Comparison of ENCODE assay signal across 35 cellular contexts in genomic region chr2:145028055-145028630, GRCh38.
A peak's percentile ranks its signal among the peaks of the same experiment; 100 is the strongest.
DNase-seq lines count a peak whose midpoint lies in the region; ATAC-seq, FAIRE-seq and TF ChIP-seq lines count a peak whose summit lies in the region.
"Had no signal": no experiment of that assay in that cellular context is flagged by ENCODE, and none has a peak within 500 bp of the region (broad histone marks: within the 10 kb centered on the region; RNA-seq: fewer than 3 reads in every experiment).

No MANE protein-coding gene starts in this region.

- H3K4me3 ChIP-seq in HEK293 (ENCODE audit: low read depth, low read length) = no peak overlapping the region
- H3K4me3 ChIP-seq: BLaER1 treated with 17β-estradiol and CSF1 and Interleukin-3, amounts not matched to agents 10 nM and 100 nM; GM23338; heart left ventricle; PC-9; psoas muscle; sigmoid colon; upper lobe of right lung had no signal

- ATAC-seq in CD4-positive, alpha-beta T cell (ENCODE audit: poor library complexity) = no peak
- ATAC-seq: activated CD8-positive, alpha-beta T cell treated with anti-CD3 and anti-CD28 coated beads for 36 hours; GM23338; heart left ventricle; psoas muscle; stimulated activated naive B cell treated with anti-CD40 and anti-IgM and Interleukin-4, amounts not matched to agents 10 μg/mL and 1 μg/mL and 100 μg/mL, for 72 hours; upper lobe of right lung had no signal

- DNase-seq in NCI-H1417 treated with DMSO at 0.1 percent for 48 hours (lab: John Stamatoyannopoulos, UW) = peak; percentile 18
- no peak for DNase-seq in chondrocyte (ENCODE audit: low spot score)
- no peak for DNase-seq in osteocyte (ENCODE audit: extremely low spot score, unreplicated experiment)
- no peak for DNase-seq in CD4-positive, alpha-beta T cell
- DNase-seq in stimulated activated CD4-positive, alpha-beta T cell treated with anti-CD3 and anti-CD28 coated beads, Interleukin-4, amount 100 ng/mL, for 4 hours = no peak
- no peak for DNase-seq in urothelium cell line (ENCODE audit: low spot score)
- no peak for DNase-seq in cerebellar cortex (ENCODE audit: low spot score)
- DNase-seq: activated CD8-positive, alpha-beta memory T cell treated with anti-CD3 and anti-CD28 coated beads, Interleukin-2, amount 50 U/mL, for 48 hours; activated CD8-positive, alpha-beta T cell treated with anti-CD3 and anti-CD28 coated beads for 36 hours; activated naive CD4-positive, alpha-beta T cell treated with Interleukin-2 at 50 U/mL for 16 hours; caudate nucleus; COR-L47; endodermal cell; foreskin melanocyte; GF-D8; heart left ventricle; HFFc6; midbrain; naive B cell; NCI-H1092 treated with DMSO at 0.1 percent for 48 hours; NCI-H2171; PC-9; psoas muscle; Right ventricle myocardium superior; sigmoid colon; stimulated activated naive B cell treated with anti-CD40 and anti-IgM and Interleukin-4, amounts not matched to agents 10 μg/mL and 1 μg/mL and 100 μg/mL, for 72 hours; substantia nigra; SW 1271; upper lobe of right lung had no signal

- H3K27me3 ChIP-seq in CD4-positive, alpha-beta T cell (ENCODE audit: control insufficient read depth, insufficient read depth, low read length) = no peaks in the 10 kb centered on the region
- H3K27me3 ChIP-seq: BLaER1 treated with 17β-estradiol and CSF1 and Interleukin-3, amounts not matched to agents 10 nM and 100 nM; heart left ventricle; upper lobe of right lung had no signal

- FAIRE-seq in urothelium cell line (lab: Jason Lieb, UNC) = no peak
- FAIRE-seq: keratinocyte had no signal

- no peaks in the 10 kb centered on the region for H3K9me3 ChIP-seq in HEK293 (ENCODE audit: control insufficient read depth, insufficient read depth, low read depth, low read length)
- no peaks in the 10 kb centered on the region for H3K9me3 ChIP-seq in CD4-positive, alpha-beta T cell (ENCODE audit: control insufficient read depth, low read length)
- H3K9me3 ChIP-seq: BLaER1 treated with 17β-estradiol and CSF1 and Interleukin-3, amounts not matched to agents 10 nM and 100 nM; heart left ventricle; psoas muscle; sigmoid colon; upper lobe of right lung had no signal

- H3K27ac ChIP-seq in HEK293 (ENCODE audit: extremely low read depth, low read depth, low read length) = no peak overlapping the region
- H3K27ac ChIP-seq in CD4-positive, alpha-beta T cell (ENCODE audit: low read depth, low read length) = no peak overlapping the region
- H3K27ac ChIP-seq: BLaER1 treated with 17β-estradiol and CSF1 and Interleukin-3, amounts not matched to agents 10 nM and 100 nM; PC-9; psoas muscle; sigmoid colon; upper lobe of right lung had no signal

- H3K27ac Mint-ChIP-seq in chondrocyte (ENCODE audit: unreplicated experiment) (peak overlapping the region; percentile 70), osteocyte (ENCODE audit: unreplicated experiment) (peak overlapping the region; percentile 94)
- no peak overlapping the region for H3K27ac Mint-ChIP-seq in CD4-positive, alpha-beta T cell
- H3K27ac Mint-ChIP-seq: activated CD8-positive, alpha-beta T cell treated with anti-CD3 and anti-CD28 coated beads for 36 hours; activated T-helper 1 cell treated with anti-CD3 and anti-CD28 coated beads, Interleukin-12 subunit alpha, Interleukin-12 subunit beta, Interleukin-2, Interleukin-4 antibody, amounts not matched to agents 30 ng/mL and 10 ng/mL and 1 ng/mL, durations not matched to agents 14 hours and 24 hours and 36 hours; endodermal cell; GM23338; IgD-negative memory B cell; naive B cell; stimulated activated naive B cell treated with anti-CD40 and anti-IgM and Interleukin-4, amounts not matched to agents 10 μg/mL and 1 μg/mL and 100 μg/mL, for 72 hours had no signal

- no peaks in the 10 kb centered on the region for H3K36me3 ChIP-seq in HEK293 (ENCODE audit: control insufficient read depth in 2 of 2, insufficient read depth in 1 of 2, low read length in 2 of 2)
- H3K36me3 ChIP-seq: BLaER1 treated with 17β-estradiol and CSF1 and Interleukin-3, amounts not matched to agents 10 nM and 100 nM; heart left ventricle; sigmoid colon; upper lobe of right lung had no signal

- H3K27me3 Mint-ChIP-seq in chondrocyte (ENCODE audit: low read depth) (no peaks in the 10 kb centered on the region), osteocyte (ENCODE audit: unreplicated experiment) (no peaks in the 10 kb centered on the region)
- no peaks in the 10 kb centered on the region for H3K27me3 Mint-ChIP-seq in CD4-positive, alpha-beta T cell
- H3K27me3 Mint-ChIP-seq: IgD-negative memory B cell; naive B cell; stimulated activated naive B cell treated with anti-CD40 and anti-IgM and Interleukin-4, amounts not matched to agents 10 μg/mL and 1 μg/mL and 100 μg/mL, for 72 hours had no signal

- peaks cover 58% of the 10 kb centered on the region for H3K4me1 Mint-ChIP-seq in chondrocyte (ENCODE audit: low read depth)
- H3K4me1 Mint-ChIP-seq in osteocyte (ENCODE audit: unreplicated experiment) = peaks cover 66% of the 10 kb centered on the region
- H3K4me1 Mint-ChIP-seq in CD4-positive, alpha-beta T cell (ENCODE audit: low read depth) = no peaks in the 10 kb centered on the region

- H3K9me3 Mint-ChIP-seq in chondrocyte (ENCODE audit: low read depth) = peaks cover 4% of the 10 kb centered on the region
- H3K9me3 Mint-ChIP-seq in osteocyte (ENCODE audit: unreplicated experiment) = no peaks in the 10 kb centered on the region
- H3K9me3 Mint-ChIP-seq in CD4-positive, alpha-beta T cell = no peaks in the 10 kb centered on the region
- H3K9me3 Mint-ChIP-seq: activated CD8-positive, alpha-beta T cell treated with anti-CD3 and anti-CD28 coated beads for 36 hours; activated T-helper 1 cell treated with anti-CD3 and anti-CD28 coated beads, Interleukin-12 subunit alpha, Interleukin-12 subunit beta, Interleukin-2, Interleukin-4 antibody, amounts not matched to agents 30 ng/mL and 10 ng/mL and 1 ng/mL, durations not matched to agents 14 hours and 24 hours and 36 hours; endodermal cell; GM23338; HFFc6; IgD-negative memory B cell; naive B cell; stimulated activated naive B cell treated with anti-CD40 and anti-IgM and Interleukin-4, amounts not matched to agents 10 μg/mL and 1 μg/mL and 100 μg/mL, for 72 hours had no signal

- CTCF ChIA-PET in HEK293 (lab: Yijun Ruan, JAX) = no interaction called here
- CTCF ChIA-PET in CD4-positive, alpha-beta T cell (lab: Charles Lee) = no interaction called here

- intact Hi-C loops in CD4-positive, alpha-beta T cell (cut with DNase I, micrococcal nuclease) = no loop called here

- TF ChIP-seq CTCF in HEK293 (tag by site-specific recombination; IDR thresholded peaks at IDR 0.05) (no peak), chondrocyte (IDR thresholded peaks at IDR 0.05) (no peak), osteocyte (IDR thresholded peaks at IDR 0.05) (no peak)
- no peak for TF ChIP-seq CTCF in CD4-positive, alpha-beta T cell (IDR thresholded peaks at IDR 0.05)

- peak overlapping the region; percentile 8 for H3K4me3 Mint-ChIP-seq in chondrocyte (ENCODE audit: unreplicated experiment)
- peak overlapping the region; percentile 9 for H3K4me3 Mint-ChIP-seq in osteocyte (ENCODE audit: unreplicated experiment)
- H3K4me3 Mint-ChIP-seq in CD4-positive, alpha-beta T cell = no peak overlapping the region
- H3K4me3 Mint-ChIP-seq: activated CD8-positive, alpha-beta T cell treated with anti-CD3 and anti-CD28 coated beads for 36 hours; activated T-helper 1 cell treated with anti-CD3 and anti-CD28 coated beads, Interleukin-12 subunit alpha, Interleukin-12 subunit beta, Interleukin-2, Interleukin-4 antibody, amounts not matched to agents 30 ng/mL and 10 ng/mL and 1 ng/mL, durations not matched to agents 14 hours and 24 hours and 36 hours; endodermal cell; GM23338; HFFc6; IgD-negative memory B cell; naive B cell; stimulated activated naive B cell treated with anti-CD40 and anti-IgM and Interleukin-4, amounts not matched to agents 10 μg/mL and 1 μg/mL and 100 μg/mL, for 72 hours had no signal

- POLR2A ChIA-PET in HEK293 (lab: Yijun Ruan, JAX) = no interaction called here
- POLR2A ChIA-PET in CD4-positive, alpha-beta T cell (lab: Charles Lee) = no interaction called here

- no peaks in the 10 kb centered on the region for H3K36me3 Mint-ChIP-seq in chondrocyte (ENCODE audit: low read depth)
- no peaks in the 10 kb centered on the region for H3K36me3 Mint-ChIP-seq in osteocyte (ENCODE audit: unreplicated experiment)
- no peaks in the 10 kb centered on the region for H3K36me3 Mint-ChIP-seq in CD4-positive, alpha-beta T cell (ENCODE audit: low read depth)
- H3K36me3 Mint-ChIP-seq: IgD-negative memory B cell; naive B cell; stimulated activated naive B cell treated with anti-CD40 and anti-IgM and Interleukin-4, amounts not matched to agents 10 μg/mL and 1 μg/mL and 100 μg/mL, for 72 hours had no signal

- H3K4me1 ChIP-seq in HEK293 (ENCODE audit: control insufficient read depth, insufficient read depth, low read length) = peaks cover 5% of the 10 kb centered on the region; the same call in 1 of the 2 replicates
- H3K4me1 ChIP-seq: psoas muscle had no signal

TF ChIP-seq in HEK293, 187 proteins besides CTCF, POLR2A, EP300 and RAD21:
- TF ChIP-seq ZNF48 (tag by site-specific recombination; IDR thresholded peaks at IDR 0.05) = no peak
- TF ChIP-seq SP7 (tag by site-specific recombination; IDR thresholded peaks at IDR 0.05) = peak; percentile 95
TF ChIP-seq in HEK293: peak in this region for 1.
